In the genomic region with DNA sequence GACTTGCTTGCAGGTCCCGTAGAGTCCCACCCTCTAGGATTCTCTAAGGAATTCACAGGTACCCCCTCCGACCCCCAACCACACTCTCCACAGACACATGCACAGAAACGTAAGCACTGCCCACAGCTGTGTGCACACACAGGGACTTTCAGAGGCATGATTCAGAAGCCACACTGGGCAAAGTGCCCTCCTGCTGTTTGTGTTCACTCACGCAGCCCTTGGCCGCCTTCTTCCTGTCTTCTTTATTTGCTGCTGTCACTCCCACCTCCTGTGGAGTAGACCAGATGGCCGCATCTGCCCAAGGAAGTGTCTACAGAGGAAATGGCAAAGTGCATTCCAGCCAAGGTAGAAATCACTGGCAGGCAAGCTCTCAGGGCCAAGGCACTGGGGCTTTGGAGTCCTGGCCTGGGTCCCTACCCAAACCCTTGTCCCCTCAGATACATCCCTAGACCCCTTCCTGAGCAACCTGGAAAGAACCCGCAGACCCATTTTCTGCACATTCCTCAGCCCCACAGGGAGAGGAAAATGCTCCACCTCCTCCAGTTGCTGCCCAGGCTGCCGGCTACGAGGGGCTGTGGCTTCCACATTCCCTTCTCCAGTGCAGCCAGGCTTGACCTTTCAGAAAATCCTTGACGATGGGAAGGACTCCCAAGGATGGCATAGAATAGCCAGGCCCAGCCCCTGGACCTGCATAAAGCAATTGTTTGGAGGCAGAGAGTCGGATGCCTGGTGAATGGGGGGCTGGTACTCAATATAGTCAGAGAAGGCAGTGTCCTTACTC, we compare ENCODE assay signal across 9 cellular contexts. TPM values are rescaled to one million over a fixed set of nuclear protein-coding genes. Genes with fewer than 3 reads are reported as not detected.
DNase-seq lines count a peak whose midpoint lies in the region; ATAC-seq, FAIRE-seq and TF ChIP-seq lines count a peak whose summit lies in the region.
"Had no signal": no experiment of that assay in that cellular context is flagged by ENCODE, and none has a peak within 500 bp of the region (broad histone marks: within the 10 kb centered on the region; RNA-seq: fewer than 3 reads in every experiment).

No MANE protein-coding gene starts in this region.

- H3K27me3 ChIP-seq in astrocyte (ENCODE audit: insufficient read depth, low read length) (no peaks in the 10 kb centered on the region), lower lobe of right lung (ENCODE audit: low read depth) (no peaks in the 10 kb centered on the region), ascending aorta (no peaks in the 10 kb centered on the region), trophoblast cell (ENCODE audit: insufficient read depth, low read length) (no peaks in the 10 kb centered on the region)
- H3K27me3 ChIP-seq: SJSA1 had no signal

- H3K9ac ChIP-seq in astrocyte (ENCODE audit: low read length) (no peak overlapping the region), trophoblast cell (ENCODE audit: low read length) (no peak overlapping the region)

- H2AK5ac ChIP-seq in trophoblast cell (ENCODE audit: low read length): no peak overlapping the region

- H4K20me1 ChIP-seq in astrocyte (ENCODE audit: insufficient read depth, low read length): no peaks in the 10 kb centered on the region

- H2AFZ ChIP-seq in astrocyte (ENCODE audit: low read depth, low read length) (no peak overlapping the region), trophoblast cell (ENCODE audit: insufficient read depth, low read length, poor library complexity) (no peak overlapping the region)

- H3K27ac Mint-ChIP-seq in astrocyte (ENCODE audit: unreplicated experiment): peak overlapping the region; percentile 26

- DNase-seq in GDM1 (lab: John Stamatoyannopoulos, UW): peak; percentile 74
- DNase-seq in HCEC 1CT: peak; percentile 77
- peak; percentile 47 for DNase-seq in NCI-H2196 treated with DMSO at 0.1 percent for 48 hours (lab: John Stamatoyannopoulos, UW; ENCODE audit: unreplicated experiment)
- peak; percentile 85 for DNase-seq in astrocyte (ENCODE audit: low read depth)
- no peak for DNase-seq in lower lobe of right lung
- DNase-seq in ascending aorta (ENCODE audit: low spot score in 2 of 2): no peak
- no peak for DNase-seq in trophoblast cell

- intact Hi-C loops in lower lobe of right lung (cut with DNase I) (no loop called here), ascending aorta (cut with DNase I) (no loop called here)

- WGBS in trophoblast cell (ENCODE audit: extremely low coverage, insufficient coverage, insufficient read length): no CpG with 5 or more reads among the region's 11 CpGs

- H3K79me2 ChIP-seq in astrocyte (ENCODE audit: insufficient read depth, low read length) (no peaks in the 10 kb centered on the region), trophoblast cell (ENCODE audit: control insufficient read depth, insufficient read depth, low read length, poor library complexity) (no peaks in the 10 kb centered on the region)

- H3K4me2 ChIP-seq in astrocyte (ENCODE audit: low read length): peak overlapping the region; percentile 32
- no peak overlapping the region for H3K4me2 ChIP-seq in trophoblast cell (ENCODE audit: low read length)

- peak; percentile 52 to 54 for ATAC-seq in lower lobe of right lung
- ATAC-seq in HG03439 (IDR thresholded peaks at IDR 0.05; ENCODE audit: unreplicated experiment): no peak

- H4K91ac ChIP-seq in trophoblast cell (ENCODE audit: low read depth, low read length): no peak overlapping the region

- H3K4me3 Mint-ChIP-seq in astrocyte (ENCODE audit: unreplicated experiment): no peak overlapping the region

- H3K9me3 Mint-ChIP-seq in astrocyte (ENCODE audit: unreplicated experiment): peaks cover 9% of the 10 kb centered on the region

- no peak overlapping the region for H3K23ac ChIP-seq in trophoblast cell (ENCODE audit: low read length)

- no peak overlapping the region for H3K14ac ChIP-seq in trophoblast cell (ENCODE audit: low read length)

- H4K12ac ChIP-seq in trophoblast cell (ENCODE audit: low read depth, low read length): no peak overlapping the region

- H3K9me3 ChIP-seq in astrocyte (ENCODE audit: insufficient read depth, low read depth, low read length) (no peaks in the 10 kb centered on the region), lower lobe of right lung (no peaks in the 10 kb centered on the region), ascending aorta (no peaks in the 10 kb centered on the region), trophoblast cell (ENCODE audit: insufficient read depth, low read depth, low read length) (peaks cover 4% of the 10 kb centered on the region)
- H3K9me3 ChIP-seq: SJSA1 had no signal

- no peaks in the 10 kb centered on the region for H3K36me3 Mint-ChIP-seq in astrocyte (ENCODE audit: low read depth, unreplicated experiment)

- TF ChIP-seq CTCF in astrocyte (IDR thresholded peaks at IDR 0.05; ENCODE audit: insufficient read depth, low read depth, low read length): no peak
- TF ChIP-seq CTCF in lower lobe of right lung (IDR thresholded peaks at IDR 0.05): no peak
- no peak for TF ChIP-seq CTCF in ascending aorta (IDR thresholded peaks at IDR 0.05)

- H2BK120ac ChIP-seq in trophoblast cell (ENCODE audit: insufficient read depth, low read length, poor library complexity): no peak overlapping the region

- H3K4me1 ChIP-seq in astrocyte (ENCODE audit: insufficient read depth, low read length) (peaks cover 13% of the 10 kb centered on the region), lower lobe of right lung (peaks cover 23% of the 10 kb centered on the region), ascending aorta (no peaks in the 10 kb centered on the region), trophoblast cell (ENCODE audit: control insufficient read depth in 1 of 2, insufficient read depth in 2 of 2, low read length in 2 of 2) (peaks cover 0 to 3% of the 10 kb centered on the region in 2 experiments)
- H3K4me1 ChIP-seq: SJSA1 had no signal

- no peak overlapping the region for H2BK5ac ChIP-seq in trophoblast cell (ENCODE audit: low read depth, low read length, poor library complexity)

- H3K4me3 ChIP-seq in astrocyte (ENCODE audit: insufficient read depth, low read depth, low read length) (no peak overlapping the region), lower lobe of right lung (no peak overlapping the region), ascending aorta (no peak overlapping the region), trophoblast cell (ENCODE audit: low read depth, low read length) (no peak overlapping the region)
- H3K4me3 ChIP-seq: SJSA1 had no signal

- no peaks in the 10 kb centered on the region for H3K79me1 ChIP-seq in trophoblast cell (ENCODE audit: low read length)

- no peak overlapping the region for H3K4ac ChIP-seq in trophoblast cell (ENCODE audit: low read depth, low read length)

- peaks cover 17% of the 10 kb centered on the region for H3K27me3 Mint-ChIP-seq in astrocyte (ENCODE audit: low read depth, unreplicated experiment)

- H3K4me1 Mint-ChIP-seq in astrocyte (ENCODE audit: low read depth, unreplicated experiment): peaks cover 17% of the 10 kb centered on the region

- H3K18ac ChIP-seq in trophoblast cell (ENCODE audit: low read length): no peak overlapping the region

- H3K27ac ChIP-seq in astrocyte (ENCODE audit: low read depth, low read length) (no peak overlapping the region), lower lobe of right lung (no peak overlapping the region), ascending aorta (no peak overlapping the region), trophoblast cell (ENCODE audit: low read depth, low read length) (no peak overlapping the region)
- H3K27ac ChIP-seq: SJSA1 had no signal

- no peaks in the 10 kb centered on the region for H3K36me3 ChIP-seq in astrocyte (ENCODE audit: insufficient read depth, low read length)
- H3K36me3 ChIP-seq in lower lobe of right lung: no peaks in the 10 kb centered on the region
- H3K36me3 ChIP-seq in ascending aorta: no peaks in the 10 kb centered on the region
- H3K36me3 ChIP-seq in trophoblast cell (ENCODE audit: control insufficient read depth in 1 of 2, insufficient read depth in 2 of 2, low read length in 2 of 2): no peaks in the 10 kb centered on the region
- H3K36me3 ChIP-seq: SJSA1 had no signal

- no peak overlapping the region for H4K8ac ChIP-seq in trophoblast cell (ENCODE audit: low read depth, low read length)

- FAIRE-seq in astrocyte (lab: Jason Lieb, UNC): no peak

- no peak overlapping the region for H2BK12ac ChIP-seq in trophoblast cell (ENCODE audit: low read length)

RNA-seq across cellular contexts. Expression of a gene that starts 21.6 kb away (rescaled TPM):
- total RNA-seq in astrocyte: not detected in 2 replicates
- 44.4 TPM for total RNA-seq in lower lobe of right lung
- total RNA-seq in ascending aorta: 28.3 TPM
- 0.01 and 0.03 TPM in 2 replicates for polyA plus RNA-seq in trophoblast cell (2013)
- total RNA-seq: SJSA1 had no signal

RNA-seq across cellular contexts. Expression of a gene that starts 49.7 kb away (rescaled TPM):
- total RNA-seq in astrocyte (6.4 and 6.5 TPM in 2 replicates), lower lobe of right lung (4.5 TPM), ascending aorta (17.1 TPM)
- 7.7 TPM in 2 replicates for polyA plus RNA-seq in trophoblast cell (2013)

Comparison
In these comparisons a context has a peak if more than half of its experiments do, and no peak if none do; other contexts are left out.
1. DNase-seq: peak in GDM1 (single experiment), HCEC 1CT (single experiment), NCI-H2196 treated with DMSO at 0.1 percent for 48 hours (single experiment) and astrocyte (single experiment); none in lower lobe of right lung (single experiment), ascending aorta (0 of 2) and trophoblast cell (0 of 2).
2. RNA of a gene that starts 21.6 kb away (total RNA-seq): 44.4 TPM in lower lobe of right lung (single experiment) and 28.3 TPM in ascending aorta (single experiment); not detected in astrocyte; every median in the first group is over 10 times any median in the second.